Comparison of ENCODE assay signal across 10 cellular contexts in the genomic region with DNA sequence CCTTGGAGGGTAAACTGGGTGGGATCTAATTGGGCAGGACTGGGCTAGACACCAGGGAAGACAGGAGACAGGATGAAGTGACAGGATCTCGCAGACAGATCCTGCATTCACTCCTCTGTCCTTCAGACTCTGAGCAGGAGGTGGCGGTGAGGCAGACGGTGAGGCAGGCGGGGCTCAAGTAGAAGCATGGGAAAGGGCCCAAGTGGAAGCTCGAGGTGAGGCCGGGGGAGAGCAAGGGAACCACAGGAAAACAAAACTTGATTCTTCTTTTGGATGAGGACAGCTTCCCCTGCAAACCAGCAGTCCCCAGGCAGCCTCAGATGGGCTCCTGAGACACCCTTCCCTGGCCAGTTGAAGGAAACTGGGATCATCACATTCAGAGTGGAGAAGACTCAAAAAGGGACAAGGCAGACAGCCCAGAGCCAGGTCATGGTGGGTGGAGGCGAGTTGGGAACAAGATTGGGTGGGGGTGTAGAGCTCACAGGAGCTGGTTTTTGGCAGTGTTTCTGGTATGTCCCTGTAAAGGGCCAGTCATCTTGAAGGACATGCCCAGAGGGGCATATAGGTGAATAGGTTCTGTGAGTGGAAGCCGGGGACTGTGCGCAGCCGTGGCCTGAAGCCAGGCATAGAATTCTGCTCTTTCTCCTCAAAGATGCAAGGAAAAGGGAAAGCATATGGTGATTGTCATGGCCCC. TPM values are rescaled to one million over a fixed set of nuclear protein-coding genes. Genes with fewer than 3 reads are reported as not detected.
DNase-seq lines count a peak whose midpoint lies in the region; ATAC-seq and TF ChIP-seq lines count a peak whose summit lies in the region.
"Had no signal": no experiment of that assay in that cellular context is flagged by ENCODE, and none has a peak within 500 bp of the region (broad histone marks: within the 10 kb centered on the region; RNA-seq: fewer than 3 reads in every experiment).

No MANE protein-coding gene starts in this region.

- H3K4me1 ChIP-seq in suprapubic skin, result peaks cover 49% of the 10 kb centered on the region
- H3K4me1 ChIP-seq in uterus, result no peaks in the 10 kb centered on the region

- peak; percentile 5 to 8 for ATAC-seq in activated naive CD4-positive, alpha-beta T cell treated with anti-CD3 and anti-CD28 coated beads, Interleukin-2, amount 50 U/mL, for 72 hours
- ATAC-seq in left lobe of liver, result no peak
- ATAC-seq in GM18868 (IDR thresholded peaks at IDR 0.05; ENCODE audit: unreplicated experiment), result no peak

- H3K27ac ChIP-seq in suprapubic skin (peak overlapping the region; percentile 19), uterus (no peak overlapping the region)

- H3K36me3 ChIP-seq in suprapubic skin, result peaks cover 3% of the 10 kb centered on the region
- H3K36me3 ChIP-seq in uterus, result no peaks in the 10 kb centered on the region

- 41% methylated on average over 10 of the region's 10 CpGs for WGBS in suprapubic skin

- no peaks in the 10 kb centered on the region for H3K9me3 Mint-ChIP-seq in activated naive CD4-positive, alpha-beta T cell treated with anti-CD3 and anti-CD28 coated beads, Interleukin-2, amount 50 U/mL, for 72 hours
- no peaks in the 10 kb centered on the region for H3K9me3 Mint-ChIP-seq in brain

- peaks cover 68% of the 10 kb centered on the region for H3K4me1 Mint-ChIP-seq in brain

- H3K4me3 Mint-ChIP-seq in brain, result peak overlapping the region in 1 of 5 experiments; percentile 23

- H3K27me3 ChIP-seq in suprapubic skin, result no peaks in the 10 kb centered on the region
- no peaks in the 10 kb centered on the region for H3K27me3 ChIP-seq in uterus

- H3K4me3 ChIP-seq in suprapubic skin (no peak overlapping the region), uterus (no peak overlapping the region)

- peak overlapping the region; percentile 55 to 66 for H3K27ac Mint-ChIP-seq in activated naive CD4-positive, alpha-beta T cell treated with anti-CD3 and anti-CD28 coated beads, Interleukin-2, amount 50 U/mL, for 72 hours
- H3K27ac Mint-ChIP-seq in brain, result peak overlapping the region in 3 of 5 experiments; percentile 29 to 62 (median 45)

- TF ChIP-seq EP300 in suprapubic skin (IDR thresholded peaks at IDR 0.05), result no peak

- H3K9me3 ChIP-seq in suprapubic skin (no peaks in the 10 kb centered on the region), uterus (no peaks in the 10 kb centered on the region)

- no peak for DNase-seq in activated naive CD4-positive, alpha-beta T cell treated with anti-CD3 and anti-CD28 coated beads, Interleukin-2, amount 50 U/mL, for 72 hours (ENCODE audit: low spot score in 2 of 2)
- DNase-seq in activated naive CD4-positive, alpha-beta T cell treated with Interleukin-2 at 50 U/mL for 16 hours, result no peak
- DNase-seq in left lobe of liver (ENCODE audit: low spot score) (peak; percentile 40), suprapubic skin (ENCODE audit: low spot score in 2 of 2) (no peak), uterus (no peak), NCI-H2196 (lab: John Stamatoyannopoulos, UW; ENCODE audit: unreplicated experiment) (no peak)
- DNase-seq: MM.1S, NCI-H526 treated with DMSO at 0.1 percent for 48 hours had no signal

- TF ChIP-seq CTCF in brain (conservative IDR thresholded peaks at IDR 0.05) (no peak), suprapubic skin (IDR thresholded peaks at IDR 0.05) (no peak), uterus (IDR thresholded peaks at IDR 0.05) (no peak)

- no peaks in the 10 kb centered on the region for H3K36me3 Mint-ChIP-seq in activated naive CD4-positive, alpha-beta T cell treated with anti-CD3 and anti-CD28 coated beads, Interleukin-2, amount 50 U/mL, for 72 hours
- no peaks in the 10 kb centered on the region for H3K36me3 Mint-ChIP-seq in brain

- TF ChIP-seq POLR2A in suprapubic skin (IDR thresholded peaks at IDR 0.05) (no peak), uterus (IDR thresholded peaks at IDR 0.05) (no peak)

- intact Hi-C loops in uterus (cut with DNase I; ENCODE audit: low total_unique reads), result no loop called here

- no peaks in the 10 kb centered on the region for H3K27me3 Mint-ChIP-seq in brain

RNA-seq across cellular contexts. Expression of gene INKA2, which starts 18.1 kb away (rescaled TPM):
- total RNA-seq in activated naive CD4-positive, alpha-beta T cell treated with anti-CD3 and anti-CD28 coated beads, Interleukin-2, amount 50 U/mL, for 72 hours, result 1 to 10 TPM; 1.4 to 4.4 TPM
- polyA plus RNA-seq in brain (ENCODE audit: insufficient read depth, low read depth, low replicate concordance), result 20.5 TPM
- total RNA-seq in left lobe of liver (1.1 TPM), suprapubic skin (1 to 10 TPM; 4.1 to 7.3 (median 5.2) TPM), uterus (10 to 100 TPM in 1 of 4 donors, 1 to 10 TPM in 1, under 1 TPM in 1, not detected in 1; 0.51 to 16.4 (median 6.4) TPM)

RNA-seq across cellular contexts. Expression of gene DDX20, which starts 34.6 kb away (rescaled TPM):
- 10 to 100 TPM; 11.2 to 13.6 TPM for total RNA-seq in activated naive CD4-positive, alpha-beta T cell treated with anti-CD3 and anti-CD28 coated beads, Interleukin-2, amount 50 U/mL, for 72 hours
- polyA plus RNA-seq in brain (ENCODE audit: insufficient read depth, low read depth, low replicate concordance), result 3.9 TPM
- total RNA-seq in left lobe of liver (3.2 TPM), suprapubic skin (10 to 100 TPM; 16.0 to 25.0 (median 21.5) TPM), uterus (10 to 100 TPM; 13.3 to 38.2 (median 20.1) TPM)

Comparison
In these comparisons a context has a peak if more than half of its experiments do, and no peak if none do; other contexts are left out.
1. ATAC-seq: peak in activated naive CD4-positive, alpha-beta T cell treated with anti-CD3 and anti-CD28 coated beads, Interleukin-2, amount 50 U/mL, for 72 hours (2 of 2); none in left lobe of liver (single experiment) and GM18868 (single experiment).